ENCODE assay signal across 1 cellular context in genomic region chr7:45118292-45118691, GRCh38.
TF ChIP-seq lines count a peak whose summit lies in the region.

No MANE protein-coding gene starts in this region.

TF ChIP-seq in HepG2, 621 proteins besides CTCF, POLR2A, EP300 and RAD21:
- TF ChIP-seq MNT (IDR thresholded peaks at IDR 0.05) (peak; percentile 91), ZSCAN12 (CRISPR knock-in tag; IDR thresholded peaks at IDR 0.05) (no peak), PRDM15 (CRISPR knock-in tag; IDR thresholded peaks at IDR 0.05) (no peak)
